In genomic region chr19:37007587-37008220, GRCh38 we compare ENCODE assay signal across 8 cellular contexts.
A peak's percentile ranks its signal among the peaks of the same experiment; 100 is the strongest.
DNase-seq lines count a peak whose midpoint lies in the region; ATAC-seq and TF ChIP-seq lines count a peak whose summit lies in the region.

No MANE protein-coding gene starts in this region.

- H4K12ac ChIP-seq in trophoblast cell (ENCODE audit: low read depth, low read length): no peak overlapping the region

- DNase-seq in COLO668 (lab: John Stamatoyannopoulos, UW; ENCODE audit: unreplicated experiment) (peak; percentile 94), epithelial cell of esophagus (ENCODE audit: low read depth) (no peak), trophoblast cell (peak; percentile 84 to 86), SHP77 (lab: John Stamatoyannopoulos, UW) (no peak)
- peak; percentile 10 for DNase-seq in activated CD4-positive, alpha-beta T cell treated with anti-CD3 and anti-CD28 coated beads for 1 hour

- ATAC-seq in GM18867 (IDR thresholded peaks at IDR 0.05; ENCODE audit: unreplicated experiment): no peak
- ATAC-seq in HG03469 (IDR thresholded peaks at IDR 0.05; ENCODE audit: unreplicated experiment): no peak

- H3K79me1 ChIP-seq in trophoblast cell (ENCODE audit: low read length): no peaks in the 10 kb centered on the region

- H3K9ac ChIP-seq in trophoblast cell (ENCODE audit: low read length): no peak overlapping the region

- no peak overlapping the region for H3K4me2 ChIP-seq in trophoblast cell (ENCODE audit: low read length)

- no peak overlapping the region for H3K14ac ChIP-seq in trophoblast cell (ENCODE audit: low read length)

- H3K18ac ChIP-seq in trophoblast cell (ENCODE audit: low read length): no peak overlapping the region

- H4K8ac ChIP-seq in trophoblast cell (ENCODE audit: low read depth, low read length): no peak overlapping the region

- TF ChIP-seq CTCF in epithelial cell of esophagus (IDR thresholded peaks at IDR 0.05; ENCODE audit: insufficient read depth, low read depth, low read length, missing control alignments): no peak

- H2AK5ac ChIP-seq in trophoblast cell (ENCODE audit: low read length): no peak overlapping the region

- H3K79me2 ChIP-seq in trophoblast cell (ENCODE audit: control insufficient read depth, insufficient read depth, low read length, poor library complexity): no peaks in the 10 kb centered on the region

- no peak overlapping the region for H3K4ac ChIP-seq in trophoblast cell (ENCODE audit: low read depth, low read length)

- no peak overlapping the region for H2BK12ac ChIP-seq in trophoblast cell (ENCODE audit: low read length)

- peaks cover 57% of the 10 kb centered on the region for H3K9me3 ChIP-seq in trophoblast cell (ENCODE audit: insufficient read depth, low read depth, low read length)
- H3K9me3 ChIP-seq in thymus (ENCODE audit: control insufficient read depth): peaks cover 15% of the 10 kb centered on the region

- no CpG with 5 or more reads among the region's 48 CpGs for WGBS in trophoblast cell (ENCODE audit: extremely low coverage, insufficient coverage, insufficient read length)
- 39% methylated on average over 48 of the region's 48 CpGs for WGBS in thymus

- no peak overlapping the region for H3K23ac ChIP-seq in trophoblast cell (ENCODE audit: low read length)

- H3K27me3 ChIP-seq in trophoblast cell (ENCODE audit: insufficient read depth, low read length) (no peaks in the 10 kb centered on the region), thymus (ENCODE audit: control insufficient read depth, insufficient read depth) (no peaks in the 10 kb centered on the region)

- H3K27ac ChIP-seq in trophoblast cell (ENCODE audit: low read depth, low read length) (no peak overlapping the region), thymus (ENCODE audit: low read depth) (no peak overlapping the region)

- H4K91ac ChIP-seq in trophoblast cell (ENCODE audit: low read depth, low read length): no peak overlapping the region

- no peak overlapping the region for H2AFZ ChIP-seq in trophoblast cell (ENCODE audit: insufficient read depth, low read length, poor library complexity)

- H3K36me3 ChIP-seq in trophoblast cell (ENCODE audit: control insufficient read depth in 1 of 2, insufficient read depth in 2 of 2, low read length in 2 of 2) (no peaks in the 10 kb centered on the region), thymus (ENCODE audit: control insufficient read depth, insufficient read depth) (no peaks in the 10 kb centered on the region)

- H3K4me1 ChIP-seq in trophoblast cell (ENCODE audit: control insufficient read depth in 1 of 2, insufficient read depth in 2 of 2, low read length in 2 of 2) (no peaks in the 10 kb centered on the region), thymus (ENCODE audit: control insufficient read depth, insufficient read depth, low read length) (no peaks in the 10 kb centered on the region)

- H2BK120ac ChIP-seq in trophoblast cell (ENCODE audit: insufficient read depth, low read length, poor library complexity): no peak overlapping the region

- H3K4me3 ChIP-seq in epithelial cell of esophagus (ENCODE audit: low read length) (peak overlapping the region; percentile 28), trophoblast cell (ENCODE audit: low read depth, low read length) (no peak overlapping the region), thymus (ENCODE audit: low read length) (peak overlapping the region; percentile 26)

- H2BK5ac ChIP-seq in trophoblast cell (ENCODE audit: low read depth, low read length, poor library complexity): no peak overlapping the region

Comparison
In these comparisons a context has a peak if more than half of its experiments do, and no peak if none do; other contexts are left out.
1. DNase-seq: peak in COLO668 (single experiment), activated CD4-positive, alpha-beta T cell treated with anti-CD3 and anti-CD28 coated beads for 1 hour (single experiment) and trophoblast cell (2 of 2); none in epithelial cell of esophagus (single experiment) and SHP77 (0 of 2).